14 cellular contexts compared by ENCODE assay signal in genomic region chr2:217954971-217955740, GRCh38. TPM values are rescaled to one million over a fixed set of nuclear protein-coding genes. Genes with fewer than 3 reads are reported as not detected.
DNase-seq lines count a peak whose midpoint lies in the region; ATAC-seq, FAIRE-seq and TF ChIP-seq lines count a peak whose summit lies in the region.
"Had no signal": no experiment of that assay in that cellular context is flagged by ENCODE, and none has a peak within 500 bp of the region (broad histone marks: within the 10 kb centered on the region; RNA-seq: fewer than 3 reads in every experiment).

No MANE protein-coding gene starts in this region.

- H3K27me3 ChIP-seq in heart right ventricle (no peaks in the 10 kb centered on the region), trophoblast cell (ENCODE audit: insufficient read depth, low read length) (no peaks in the 10 kb centered on the region), upper lobe of left lung (no peaks in the 10 kb centered on the region)

- H3K36me3 Mint-ChIP-seq in activated CD8-positive, alpha-beta memory T cell treated with anti-CD3 and anti-CD28 coated beads, Interleukin-2, amount 10 ng/mL, durations not matched to agents 7 days and 5 days = no peaks in the 10 kb centered on the region
- H3K36me3 Mint-ChIP-seq: stimulated activated effector memory CD8-positive, alpha-beta T cell treated with anti-CD3 and anti-CD28 coated beads, Interleukin-12 subunit alpha, Interleukin-12 subunit beta, amount 100 ng/mL, for 72 hours had no signal

- DNase-seq in activated CD8-positive, alpha-beta memory T cell treated with anti-CD3 and anti-CD28 coated beads, Interleukin-2, amount 10 ng/mL, durations not matched to agents 7 days and 5 days = no peak
- DNase-seq in activated CD8-positive, alpha-beta memory T cell treated with anti-CD3 and anti-CD28 coated beads, Interleukin-2, amount 50 U/mL, for 48 hours = no peak
- no peak for DNase-seq in heart right ventricle
- peak; percentile 25 to 45 for DNase-seq in trophoblast cell
- DNase-seq in upper lobe of left lung = no peak
- no peak for DNase-seq in H54 (ENCODE audit: insufficient read length, low spot score)
- DNase-seq in DMS53 (lab: John Stamatoyannopoulos, UW) = no peak
- no peak for DNase-seq in DMS114 treated with DMSO at 0.1 percent for 48 hours (lab: John Stamatoyannopoulos, UW; ENCODE audit: unreplicated experiment)
- DNase-seq: activated CD4-positive, alpha-beta T cell treated with anti-CD3 and anti-CD28 coated beads, Interleukin-2, amount 50 U/mL, for 48 hours; kidney glomerular epithelial cell; NCI-H1105; NCI-H226; SK-N-SH had no signal

- H3K4me1 Mint-ChIP-seq in activated CD8-positive, alpha-beta memory T cell treated with anti-CD3 and anti-CD28 coated beads, Interleukin-2, amount 10 ng/mL, durations not matched to agents 7 days and 5 days = no peaks in the 10 kb centered on the region
- H3K4me1 Mint-ChIP-seq: stimulated activated effector memory CD8-positive, alpha-beta T cell treated with anti-CD3 and anti-CD28 coated beads, Interleukin-12 subunit alpha, Interleukin-12 subunit beta, amount 100 ng/mL, for 72 hours had no signal

- H3K9me3 Mint-ChIP-seq in activated CD8-positive, alpha-beta memory T cell treated with anti-CD3 and anti-CD28 coated beads, Interleukin-2, amount 10 ng/mL, durations not matched to agents 7 days and 5 days (ENCODE audit: low read depth) = no peaks in the 10 kb centered on the region
- H3K9me3 Mint-ChIP-seq: stimulated activated effector memory CD8-positive, alpha-beta T cell treated with anti-CD3 and anti-CD28 coated beads, Interleukin-12 subunit alpha, Interleukin-12 subunit beta, amount 100 ng/mL, for 72 hours had no signal

- no peak overlapping the region for H4K12ac ChIP-seq in trophoblast cell (ENCODE audit: low read depth, low read length)

- H3K27ac Mint-ChIP-seq in activated CD8-positive, alpha-beta memory T cell treated with anti-CD3 and anti-CD28 coated beads, Interleukin-2, amount 10 ng/mL, durations not matched to agents 7 days and 5 days = peak overlapping the region; percentile 14
- H3K27ac Mint-ChIP-seq: stimulated activated effector memory CD8-positive, alpha-beta T cell treated with anti-CD3 and anti-CD28 coated beads, Interleukin-12 subunit alpha, Interleukin-12 subunit beta, amount 100 ng/mL, for 72 hours had no signal

- H2BK12ac ChIP-seq in trophoblast cell (ENCODE audit: low read length) = no peak overlapping the region

- no peak overlapping the region for H4K91ac ChIP-seq in trophoblast cell (ENCODE audit: low read depth, low read length)

- H3K4me2 ChIP-seq in trophoblast cell (ENCODE audit: low read length) = no peak overlapping the region
- H3K4me2 ChIP-seq: SK-N-SH had no signal

- H3K4me3 ChIP-seq in heart right ventricle (no peak overlapping the region), trophoblast cell (ENCODE audit: low read depth, low read length) (no peak overlapping the region), upper lobe of left lung (no peak overlapping the region)

- H3K23ac ChIP-seq in trophoblast cell (ENCODE audit: low read length) = no peak overlapping the region

- intact Hi-C loops in heart right ventricle (cut with DNase I) = no loop called here

- H3K9ac ChIP-seq in trophoblast cell (ENCODE audit: low read length) = no peak overlapping the region
- H3K9ac ChIP-seq: SK-N-SH had no signal

- CTCF ChIA-PET in activated CD8-positive, alpha-beta memory T cell treated with anti-CD3 and anti-CD28 coated beads, Interleukin-2, amount 10 ng/mL, durations not matched to agents 7 days and 5 days (lab: Charles Lee) = no interaction called here

- no peaks in the 10 kb centered on the region for H3K27me3 Mint-ChIP-seq in activated CD8-positive, alpha-beta memory T cell treated with anti-CD3 and anti-CD28 coated beads, Interleukin-2, amount 10 ng/mL, durations not matched to agents 7 days and 5 days

- ATAC-seq in activated CD8-positive, alpha-beta memory T cell treated with anti-CD3 and anti-CD28 coated beads, Interleukin-2, amount 10 ng/mL, durations not matched to agents 7 days and 5 days = no peak
- no peak for ATAC-seq in heart right ventricle
- ATAC-seq in upper lobe of left lung (ENCODE audit: low FRiP score in 2 of 2) = no peak
- ATAC-seq: stimulated activated effector memory CD8-positive, alpha-beta T cell treated with anti-CD3 and anti-CD28 coated beads, Interleukin-12 subunit alpha, Interleukin-12 subunit beta, amount 100 ng/mL, for 72 hours had no signal

- no peak overlapping the region for H2AK5ac ChIP-seq in trophoblast cell (ENCODE audit: low read length)

- no peak overlapping the region for H3K4ac ChIP-seq in trophoblast cell (ENCODE audit: low read depth, low read length)

- H3K79me1 ChIP-seq in trophoblast cell (ENCODE audit: low read length) = no peaks in the 10 kb centered on the region

- H3K4me1 ChIP-seq in heart right ventricle = peaks cover 42 to 99% (median 89%) of the 10 kb centered on the region in 9 donors
- H3K4me1 ChIP-seq in trophoblast cell (ENCODE audit: control insufficient read depth in 1 of 2, insufficient read depth in 2 of 2, low read length in 2 of 2) = peaks cover 14 to 24% of the 10 kb centered on the region in 2 experiments
- peaks cover 44 to 56% (median 51%) of the 10 kb centered on the region in 4 donors for H3K4me1 ChIP-seq in upper lobe of left lung

- H3K36me3 ChIP-seq in heart right ventricle (no peaks in the 10 kb centered on the region), trophoblast cell (ENCODE audit: control insufficient read depth in 1 of 2, insufficient read depth in 2 of 2, low read length in 2 of 2) (no peaks in the 10 kb centered on the region), upper lobe of left lung (no peaks in the 10 kb centered on the region)

- no peak overlapping the region for H3K14ac ChIP-seq in trophoblast cell (ENCODE audit: low read length)

- 71 to 78% methylated on average over 15 of the region's 15 CpGs for WGBS in heart right ventricle, 2 donors
- WGBS in trophoblast cell (ENCODE audit: extremely low coverage, insufficient coverage, insufficient read length) = no CpG with 5 or more reads among the region's 15 CpGs
- WGBS in upper lobe of left lung, 2 donors = 71 to 84% methylated on average over 10 to 15 of the region's 15 CpGs

- no peak overlapping the region for H2AFZ ChIP-seq in trophoblast cell (ENCODE audit: insufficient read depth, low read length, poor library complexity)

- no peak overlapping the region for H4K8ac ChIP-seq in trophoblast cell (ENCODE audit: low read depth, low read length)

- H3K27ac ChIP-seq in heart right ventricle = peak overlapping the region; percentile 11 to 89 (median 78)
- no peak overlapping the region for H3K27ac ChIP-seq in trophoblast cell (ENCODE audit: low read depth, low read length)
- H3K27ac ChIP-seq in upper lobe of left lung = peak overlapping the region; percentile 3 to 80 (median 72)

- H3K9me3 ChIP-seq in heart right ventricle = no peaks in the 10 kb centered on the region
- H3K9me3 ChIP-seq in trophoblast cell (ENCODE audit: insufficient read depth, low read depth, low read length) = no peaks in the 10 kb centered on the region
- H3K9me3 ChIP-seq in upper lobe of left lung = no peaks in the 10 kb centered on the region
- H3K9me3 ChIP-seq: SK-N-SH had no signal

- no peak overlapping the region for H3K4me3 Mint-ChIP-seq in activated CD8-positive, alpha-beta memory T cell treated with anti-CD3 and anti-CD28 coated beads, Interleukin-2, amount 10 ng/mL, durations not matched to agents 7 days and 5 days
- H3K4me3 Mint-ChIP-seq: stimulated activated effector memory CD8-positive, alpha-beta T cell treated with anti-CD3 and anti-CD28 coated beads, Interleukin-12 subunit alpha, Interleukin-12 subunit beta, amount 100 ng/mL, for 72 hours had no signal

- H3K79me2 ChIP-seq in trophoblast cell (ENCODE audit: control insufficient read depth, insufficient read depth, low read length, poor library complexity) = no peaks in the 10 kb centered on the region

- no peak overlapping the region for H3K18ac ChIP-seq in trophoblast cell (ENCODE audit: low read length)

- no peak overlapping the region for H2BK5ac ChIP-seq in trophoblast cell (ENCODE audit: low read depth, low read length, poor library complexity)

- TF ChIP-seq EP300 in upper lobe of left lung (IDR thresholded peaks at IDR 0.05) = no peak

- TF ChIP-seq CTCF in heart right ventricle (IDR thresholded peaks at IDR 0.05) (no peak), upper lobe of left lung (IDR thresholded peaks at IDR 0.05) (no peak)

- no peak for FAIRE-seq in H54 (lab: Jason Lieb, UNC)

- no peak overlapping the region for H2BK120ac ChIP-seq in trophoblast cell (ENCODE audit: insufficient read depth, low read length, poor library complexity)

- TF ChIP-seq POLR2A in upper lobe of left lung (IDR thresholded peaks at IDR 0.05) (no peak), H54 (IDR thresholded peaks at IDR 0.05; ENCODE audit: low read depth, low read length) (no peak)

RNA-seq across cellular contexts. Expression of gene TNS1, which starts 47.6 kb away (rescaled TPM):
- 1 to 10 TPM; 1.4 to 4.4 TPM for total RNA-seq in activated CD8-positive, alpha-beta memory T cell treated with anti-CD3 and anti-CD28 coated beads, Interleukin-2, amount 10 ng/mL, durations not matched to agents 7 days and 5 days
- total RNA-seq in heart right ventricle (100 to 1,000 TPM; 583 to 844 (median 738) TPM), upper lobe of left lung (1,000 to 10,000 TPM in 1 of 6 donors, 100 to 1,000 TPM in 5; 325 to 1,095 (median 550) TPM)
- 100 to 1,000 TPM in 1 of 2 donors, 10 to 100 TPM in 1; 64.6 to 244 TPM for polyA plus RNA-seq in heart right ventricle
- 1.5 and 2.0 TPM in 2 replicates for polyA plus RNA-seq in trophoblast cell (2013)

Comparison
In these comparisons a context has a peak if more than half of its experiments do, and no peak if none do; other contexts are left out.
1. DNase-seq: peak in trophoblast cell (2 of 2); none in activated CD8-positive, alpha-beta memory T cell treated with anti-CD3 and anti-CD28 coated beads, Interleukin-2, amount 10 ng/mL, durations not matched to agents 7 days and 5 days (single experiment), activated CD8-positive, alpha-beta memory T cell treated with anti-CD3 and anti-CD28 coated beads, Interleukin-2, amount 50 U/mL, for 48 hours (single experiment), heart right ventricle (0 of 2), upper lobe of left lung (0 of 2), H54 (single experiment), DMS53 (single experiment) and DMS114 treated with DMSO at 0.1 percent for 48 hours (single experiment).
2. RNA of gene TNS1, which starts 47.6 kb away (total RNA-seq): 583 to 844 TPM in heart right ventricle and 325 to 1,095 TPM in upper lobe of left lung; 1.4 to 4.4 TPM in activated CD8-positive, alpha-beta memory T cell treated with anti-CD3 and anti-CD28 coated beads, Interleukin-2, amount 10 ng/mL, durations not matched to agents 7 days and 5 days; every median in the first group is over 10 times any median in the second.